ENCODE assay signal across 8 cellular contexts in genomic region chr16:69187387-69187890, GRCh38. TPM values are rescaled to one million over a fixed set of nuclear protein-coding genes. Genes with fewer than 3 reads are reported as not detected.
A peak's percentile ranks its signal among the peaks of the same experiment; 100 is the strongest.
DNase-seq lines count a peak whose midpoint lies in the region; ATAC-seq and TF ChIP-seq lines count a peak whose summit lies in the region.

No MANE protein-coding gene starts in this region.

- no peaks in the 10 kb centered on the region for H3K9me3 ChIP-seq in parathyroid adenoma (ENCODE audit: control insufficient read depth, low read length)

- no peak for TF ChIP-seq CTCF in parathyroid adenoma (IDR thresholded peaks at IDR 0.05)

- H3K79me2 ChIP-seq in parathyroid adenoma = peaks cover 20% of the 10 kb centered on the region

- peak overlapping the region; percentile 72 for H3K9ac ChIP-seq in parathyroid adenoma

- ATAC-seq in HG02763 (IDR thresholded peaks at IDR 0.05; ENCODE audit: unreplicated experiment) = peak; percentile 24
- ATAC-seq in Right ventricle myocardium inferior = peak; percentile 32

- peak overlapping the region; percentile 93 for H3K27ac ChIP-seq in parathyroid adenoma

- H3K4me3 ChIP-seq in parathyroid adenoma (ENCODE audit: low read depth, low read length) = peak overlapping the region; percentile 73

- H3K27me3 ChIP-seq in parathyroid adenoma (ENCODE audit: control insufficient read depth, insufficient read depth, low read length) = no peaks in the 10 kb centered on the region

- intact Hi-C loops in Right ventricle myocardium inferior (cut with DNase I) = no loop called here

- peaks cover 26% of the 10 kb centered on the region for H3K4me1 ChIP-seq in parathyroid adenoma

- peak overlapping the region; percentile 88 for H2AFZ ChIP-seq in parathyroid adenoma

- H3K36me3 ChIP-seq in parathyroid adenoma (ENCODE audit: control insufficient read depth, insufficient read depth, low read length) = no peaks in the 10 kb centered on the region

- H3K4me2 ChIP-seq in parathyroid adenoma (ENCODE audit: low read length) = peak overlapping the region; percentile 81

- DNase-seq in NCI-H1105 treated with DMSO at 0.1 percent for 48 hours (lab: John Stamatoyannopoulos, UW) (peak; percentile 10), NCI-H1105 (lab: John Stamatoyannopoulos, UW) (no peak), RKO (ENCODE audit: low spot score) (peak; percentile 59), Right ventricle myocardium inferior (ENCODE audit: missing footprints) (peak; percentile 87), NCI-H510A treated with DMSO at 0.1 percent for 48 hours (lab: John Stamatoyannopoulos, UW) (no peak)
- DNase-seq in activated naive CD4-positive, alpha-beta T cell treated with anti-CD3 and anti-CD28 coated beads, Interleukin-2, amount 50 U/mL, for 16 hours = peak; percentile 47

RNA-seq across cellular contexts. Expression of gene SNTB2, which starts 0.5 kb away (rescaled TPM):
- total RNA-seq in Right ventricle myocardium inferior = 16.5 TPM

RNA-seq across cellular contexts. Expression of gene UTP4, which starts 55.0 kb away (rescaled TPM):
- 26.6 TPM for total RNA-seq in Right ventricle myocardium inferior

RNA-seq across cellular contexts. Expression of gene CHTF8, which starts 55.1 kb away (rescaled TPM):
- total RNA-seq in Right ventricle myocardium inferior = 58.3 TPM

Comparison
In these comparisons a context has a peak if more than half of its experiments do, and no peak if none do; other contexts are left out.
1. DNase-seq: peak in NCI-H1105 treated with DMSO at 0.1 percent for 48 hours (single experiment), RKO (single experiment), activated naive CD4-positive, alpha-beta T cell treated with anti-CD3 and anti-CD28 coated beads, Interleukin-2, amount 50 U/mL, for 16 hours (single experiment) and Right ventricle myocardium inferior (single experiment); none in NCI-H1105 (single experiment) and NCI-H510A treated with DMSO at 0.1 percent for 48 hours (single experiment).